Comparison of ENCODE assay signal across 26 cellular contexts in the genomic region with DNA sequence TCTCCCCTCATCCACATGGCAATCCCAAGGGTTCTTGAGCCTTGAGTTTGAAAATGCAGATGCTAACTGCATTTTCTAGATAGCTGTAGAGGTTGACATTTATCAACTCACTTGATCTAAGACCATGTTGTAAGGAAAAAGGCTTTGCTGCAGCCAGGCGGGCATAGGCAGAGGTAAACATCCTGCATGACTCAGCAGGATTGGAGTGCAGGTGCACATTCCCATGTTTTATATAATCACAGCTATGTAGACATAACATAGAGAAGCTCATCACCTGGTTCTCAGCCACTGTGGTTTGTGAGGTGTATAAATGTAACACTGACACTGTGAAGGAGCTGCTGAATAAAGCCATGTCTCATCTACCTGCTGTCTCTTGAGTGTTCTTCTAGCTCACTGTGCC.
DNase-seq lines count a peak whose midpoint lies in the region; ATAC-seq, FAIRE-seq and TF ChIP-seq lines count a peak whose summit lies in the region.
"Had no signal": no experiment of that assay in that cellular context is flagged by ENCODE, and none has a peak within 500 bp of the region (broad histone marks: within the 10 kb centered on the region; RNA-seq: fewer than 3 reads in every experiment).

No MANE protein-coding gene starts in this region.

- no peaks in the 10 kb centered on the region for H3K36me3 ChIP-seq in PC-9 (ENCODE audit: low read depth)
- H3K36me3 ChIP-seq: esophagus muscularis mucosa, gastroesophageal sphincter, stomach, upper lobe of left lung had no signal

- H3K4me3 ChIP-seq in A549 (no peak overlapping the region), PC-9 (no peak overlapping the region)
- H3K4me3 ChIP-seq: esophagus muscularis mucosa, gastroesophageal sphincter, stomach, upper lobe of left lung had no signal

- no peak overlapping the region for H3K4me3 Mint-ChIP-seq in progenitor cell of endocrine pancreas (ENCODE audit: low read depth)
- H3K4me3 Mint-ChIP-seq in activated naive CD4-positive, alpha-beta T cell treated with anti-CD3 and anti-CD28 coated beads, Interleukin-2, amount 10 ng/mL, durations not matched to agents 7 days and 5 days: no peak overlapping the region
- H3K4me3 Mint-ChIP-seq: activated naive CD8-positive, alpha-beta T cell treated with anti-CD3 and anti-CD28 coated beads, Interleukin-2, amount 10 ng/mL, durations not matched to agents 7 days and 5 days; activated T-helper 17 cell treated with anti-CD3 and anti-CD28 coated beads, Interleukin-2, amount 50 U/mL, for 72 hours; H9; naive thymus-derived CD4-positive, alpha-beta T cell had no signal

- TF ChIP-seq CTCF in A549 (IDR thresholded peaks at IDR 0.05) (no peak), PC-9 (conservative IDR thresholded peaks at IDR 0.05) (no peak), progenitor cell of endocrine pancreas (IDR thresholded peaks at IDR 0.05; ENCODE audit: unreplicated experiment) (no peak)

- POLR2A ChIA-PET in A549 (lab: Yijun Ruan, JAX) (no interaction called here), PC-9 (lab: Charles Lee; ENCODE audit: unreplicated experiment) (interaction anchor here (0.6 kb wide), 1 partner anchor 235 kb away, joined by 3 read pairs; no protein-coding TSS in a partner anchor)

- no peak overlapping the region for H3K4me2 ChIP-seq in A549
- H3K4me2 ChIP-seq in PC-9: no peak overlapping the region

- no peaks in the 10 kb centered on the region for H3F3A ChIP-seq in PC-9 (ENCODE audit: insufficient read depth, low read depth)

- H3K4me1 Mint-ChIP-seq in progenitor cell of endocrine pancreas (ENCODE audit: low read depth): peaks cover 12% of the 10 kb centered on the region
- no peaks in the 10 kb centered on the region for H3K4me1 Mint-ChIP-seq in activated naive CD4-positive, alpha-beta T cell treated with anti-CD3 and anti-CD28 coated beads, Interleukin-2, amount 10 ng/mL, durations not matched to agents 7 days and 5 days
- H3K4me1 Mint-ChIP-seq: activated naive CD8-positive, alpha-beta T cell treated with anti-CD3 and anti-CD28 coated beads, Interleukin-2, amount 10 ng/mL, durations not matched to agents 7 days and 5 days; activated T-helper 17 cell treated with anti-CD3 and anti-CD28 coated beads, Interleukin-2, amount 50 U/mL, for 72 hours; H9; naive thymus-derived CD4-positive, alpha-beta T cell had no signal

- peak in 1 of 2 experiments; percentile 12 for DNase-seq in A549 (ENCODE audit: low read depth in 1 of 2, low spot score in 1 of 2)
- peak; percentile 45 for DNase-seq in H4 (ENCODE audit: low spot score)
- DNase-seq in PC-9: peak; percentile 18 to 61
- DNase-seq in iPS DF 19.7 (ENCODE audit: low read depth, low spot score): peak; percentile 20
- DNase-seq in progenitor cell of endocrine pancreas (ENCODE audit: low spot score, unreplicated experiment): no peak
- no peak for DNase-seq in activated naive CD4-positive, alpha-beta T cell treated with anti-CD3 and anti-CD28 coated beads, Interleukin-2, amount 10 ng/mL, durations not matched to agents 7 days and 5 days
- DNase-seq in 8988T: no peak
- DNase-seq: activated naive CD8-positive, alpha-beta T cell treated with anti-CD3 and anti-CD28 coated beads, Interleukin-2, amount 10 ng/mL, durations not matched to agents 7 days and 5 days; C1 segment of cervical spinal cord; effector memory CD4-positive, alpha-beta T cell; H9; hypothalamus; left cardiac atrium; MV-4-11; NCI-H1694 treated with DMSO at 0.1 percent for 48 hours; NCI-H226; NK-92 treated with Interleukin-12 subunit alpha and Interleukin-12 subunit beta, amount 100 ng/mL, for 24 hours; right cardiac atrium; stomach; T-helper 9 cell; upper lobe of left lung had no signal

- H3K27me3 Mint-ChIP-seq in progenitor cell of endocrine pancreas: no peaks in the 10 kb centered on the region
- peaks cover 10% of the 10 kb centered on the region for H3K27me3 Mint-ChIP-seq in activated naive CD4-positive, alpha-beta T cell treated with anti-CD3 and anti-CD28 coated beads, Interleukin-2, amount 10 ng/mL, durations not matched to agents 7 days and 5 days

- H3K27me3 ChIP-seq in PC-9 (ENCODE audit: insufficient read depth, low read depth): no peaks in the 10 kb centered on the region
- H3K27me3 ChIP-seq: esophagus muscularis mucosa, gastroesophageal sphincter, stomach, upper lobe of left lung had no signal

- CTCF ChIA-PET in A549 (lab: Yijun Ruan, JAX): no interaction called here
- CTCF ChIA-PET in PC-9 (lab: Charles Lee): no interaction called here
- CTCF ChIA-PET in activated naive CD4-positive, alpha-beta T cell treated with anti-CD3 and anti-CD28 coated beads, Interleukin-2, amount 10 ng/mL, durations not matched to agents 7 days and 5 days (lab: Charles Lee): interaction anchor here (1.2 kb wide), 1 partner anchor 12 kb away, joined by 3 read pairs; no protein-coding TSS in a partner anchor

- H3K9me2 ChIP-seq in PC-9 (ENCODE audit: insufficient read depth): no peaks in the 10 kb centered on the region

- no peak for ATAC-seq in A549
- no peak for ATAC-seq in GM21447 (IDR thresholded peaks at IDR 0.05; ENCODE audit: unreplicated experiment)
- ATAC-seq: activated T-helper 17 cell treated with anti-CD3 and anti-CD28 coated beads, Interleukin-2, amount 50 U/mL, for 72 hours; left cardiac atrium; naive thymus-derived CD4-positive, alpha-beta T cell; right cardiac atrium had no signal

- no peak overlapping the region for H3K27ac ChIP-seq in A549
- H3K27ac ChIP-seq in PC-9: no peak overlapping the region
- H3K27ac ChIP-seq: esophagus muscularis mucosa, gastroesophageal sphincter, stomach, upper lobe of left lung had no signal

- 90% methylated on average over 1 of the region's 1 CpG for WGBS in A549 (ENCODE audit: missing lambda C conversion rate)

- H3K79me2 ChIP-seq in PC-9 (ENCODE audit: low read depth): no peaks in the 10 kb centered on the region

- H3K27ac Mint-ChIP-seq in progenitor cell of endocrine pancreas: no peak overlapping the region
- no peak overlapping the region for H3K27ac Mint-ChIP-seq in activated naive CD4-positive, alpha-beta T cell treated with anti-CD3 and anti-CD28 coated beads, Interleukin-2, amount 10 ng/mL, durations not matched to agents 7 days and 5 days
- H3K27ac Mint-ChIP-seq: activated naive CD8-positive, alpha-beta T cell treated with anti-CD3 and anti-CD28 coated beads, Interleukin-2, amount 10 ng/mL, durations not matched to agents 7 days and 5 days; activated T-helper 17 cell treated with anti-CD3 and anti-CD28 coated beads, Interleukin-2, amount 50 U/mL, for 72 hours had no signal

- FAIRE-seq in A549 (lab: Jason Lieb, UNC): no peak

- no peaks in the 10 kb centered on the region for H3K9me3 ChIP-seq in A549
- H3K9me3 ChIP-seq in PC-9 (ENCODE audit: insufficient read depth, low read depth): peaks cover 6% of the 10 kb centered on the region; the same call in 1 of the 2 replicates
- H3K9me3 ChIP-seq: esophagus muscularis mucosa, gastroesophageal sphincter, stomach, upper lobe of left lung had no signal

- H3K4me1 ChIP-seq in A549: no peaks in the 10 kb centered on the region
- H3K4me1 ChIP-seq in PC-9 (replicated peaks; ENCODE audit: insufficient read depth): no peaks in the 10 kb centered on the region; the same call in 1 of the 2 replicates
- H3K4me1 ChIP-seq: stomach, upper lobe of left lung had no signal

- no TSS peak for BruUV-seq in PC-9 (replicated peaks; lab: Mats Ljungman, UMichigan)

- peaks cover 22% of the 10 kb centered on the region for H3K9me3 Mint-ChIP-seq in progenitor cell of endocrine pancreas (ENCODE audit: low read depth)
- peaks cover 7% of the 10 kb centered on the region for H3K9me3 Mint-ChIP-seq in activated naive CD4-positive, alpha-beta T cell treated with anti-CD3 and anti-CD28 coated beads, Interleukin-2, amount 10 ng/mL, durations not matched to agents 7 days and 5 days

- no peak for TF ChIP-seq POLR2A in A549 (IDR thresholded peaks at IDR 0.05; ENCODE audit: low read length)

- peaks cover 10% of the 10 kb centered on the region for H3K36me3 Mint-ChIP-seq in progenitor cell of endocrine pancreas (ENCODE audit: insufficient read depth)
- no peaks in the 10 kb centered on the region for H3K36me3 Mint-ChIP-seq in activated naive CD4-positive, alpha-beta T cell treated with anti-CD3 and anti-CD28 coated beads, Interleukin-2, amount 10 ng/mL, durations not matched to agents 7 days and 5 days
- H3K36me3 Mint-ChIP-seq: activated naive CD8-positive, alpha-beta T cell treated with anti-CD3 and anti-CD28 coated beads, Interleukin-2, amount 10 ng/mL, durations not matched to agents 7 days and 5 days; naive thymus-derived CD4-positive, alpha-beta T cell had no signal

- intact Hi-C loops in PC-9 (cut with micrococcal nuclease; ENCODE audit: unreplicated experiment): no loop called here

- TF ChIP-seq EP300 in A549 (IDR thresholded peaks at IDR 0.05): no peak

- H2AFZ ChIP-seq in PC-9: no peak overlapping the region

- no peak for TF ChIP-seq RAD21 in A549 (conservative IDR thresholded peaks at IDR 0.05 in 1 of 2, IDR thresholded peaks at IDR 0.05 in 1 of 2)

- no peaks in the 10 kb centered on the region for H4K20me1 ChIP-seq in PC-9 (ENCODE audit: insufficient read depth)

TF ChIP-seq in A549, 52 proteins besides CTCF, POLR2A, EP300 and RAD21:
- TF ChIP-seq CBX2 (IDR thresholded peaks at IDR 0.05; ENCODE audit: borderline replicate concordance, low read depth) (no peak), MAFK (IDR thresholded peaks at IDR 0.05; ENCODE audit: partially characterized antibody) (peak; percentile 31), NFE2L2 (conservative IDR thresholded peaks at IDR 0.05; ENCODE audit: low read length) (0 out of 2 replicates have a peak, but pooled peaks have one; percentile 26), BHLHE40 (IDR thresholded peaks at IDR 0.05; ENCODE audit: low read depth, low read length) (no peak)

Comparison
In these comparisons a context has a peak if more than half of its experiments do, and no peak if none do; other contexts are left out.
1. DNase-seq: peak in H4 (single experiment), PC-9 (2 of 2) and iPS DF 19.7 (single experiment); none in progenitor cell of endocrine pancreas (single experiment), activated naive CD4-positive, alpha-beta T cell treated with anti-CD3 and anti-CD28 coated beads, Interleukin-2, amount 10 ng/mL, durations not matched to agents 7 days and 5 days (single experiment) and 8988T (single experiment).